8 cellular contexts compared by ENCODE assay signal in the genomic region with DNA sequence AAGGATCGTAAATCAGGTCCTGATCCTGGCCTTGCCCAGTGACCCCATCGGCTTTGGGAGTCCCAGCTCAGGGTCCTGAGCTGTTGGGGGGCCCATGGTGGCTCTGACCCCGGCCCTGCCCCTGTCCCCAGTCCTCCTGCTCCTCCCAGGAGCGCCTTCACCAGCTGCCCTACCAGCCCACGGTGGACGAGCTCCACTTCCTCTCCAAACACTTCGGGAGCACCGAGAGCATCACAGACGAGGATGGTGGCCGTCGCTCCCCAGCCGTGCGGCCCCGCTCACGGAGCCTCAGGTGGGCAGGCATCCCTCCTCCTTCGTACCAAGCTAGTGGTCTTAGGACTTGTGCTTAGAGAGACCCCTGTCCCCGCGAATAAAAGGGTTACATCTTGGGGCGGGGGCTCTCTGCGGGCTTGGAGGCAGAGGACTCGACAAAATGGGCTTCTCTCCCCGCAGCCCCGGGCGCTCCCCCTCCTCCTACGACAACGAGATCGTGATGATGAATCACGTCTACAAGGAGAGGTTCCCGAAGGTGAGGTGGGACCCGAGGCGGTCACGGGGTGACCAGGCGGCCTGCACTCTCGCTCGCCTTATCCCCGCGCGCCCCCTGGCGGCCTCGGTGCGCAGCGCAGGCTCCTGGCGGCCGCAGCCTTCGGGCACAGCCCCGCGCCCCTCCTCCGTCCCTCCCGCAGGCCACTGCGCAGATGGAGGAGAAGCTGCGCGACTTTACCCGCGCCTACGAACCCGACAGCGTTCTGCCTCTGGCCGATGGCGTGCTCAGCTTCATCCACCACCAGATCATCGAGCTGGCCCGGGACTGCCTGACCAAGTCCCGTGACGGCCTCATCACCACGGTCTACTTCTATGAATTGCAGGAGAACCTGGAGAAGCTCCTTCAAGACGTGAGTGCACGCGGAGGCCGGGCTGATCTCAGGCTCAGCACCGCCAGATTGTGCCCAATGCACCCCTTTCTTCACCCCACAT. TPM values are rescaled to one million over a fixed set of nuclear protein-coding genes. Genes with fewer than 3 reads are reported as not detected.
DNase-seq lines count a peak whose midpoint lies in the region; ATAC-seq and TF ChIP-seq lines count a peak whose summit lies in the region.

No MANE protein-coding gene starts in this region.

- H3K27me3 ChIP-seq in OCI-LY3 (ENCODE audit: low read depth, low read length) = no peaks in the 10 kb centered on the region

- H3K36me3 ChIP-seq in OCI-LY3 (replicated peaks; ENCODE audit: low read depth, low read length) (peaks cover 6% of the 10 kb centered on the region), mucosa of descending colon (ENCODE audit: low read depth) (no peaks in the 10 kb centered on the region)

- ATAC-seq in HG03565 (IDR thresholded peaks at IDR 0.05; ENCODE audit: unreplicated experiment) (peak; percentile 65), mucosa of descending colon (peak; percentile 100), HG03097 (IDR thresholded peaks at IDR 0.05; ENCODE audit: low FRiP score, unreplicated experiment) (no peak)

- no peaks in the 10 kb centered on the region for H3K79me2 ChIP-seq in OCI-LY3 (ENCODE audit: low read length)

- peaks cover 7% of the 10 kb centered on the region; the same call in 1 of the 2 replicates for H3K4me1 ChIP-seq in OCI-LY3 (ENCODE audit: low read length)
- H3K4me1 ChIP-seq in mucosa of descending colon (ENCODE audit: low read depth) = peaks cover 3% of the 10 kb centered on the region

- peak overlapping the region; percentile 85 for H3K4me2 ChIP-seq in OCI-LY3 (ENCODE audit: low read length)

- H3K9me3 ChIP-seq in OCI-LY3 (ENCODE audit: insufficient read depth, low read length) = no peaks in the 10 kb centered on the region
- no peaks in the 10 kb centered on the region for H3K9me3 ChIP-seq in mucosa of descending colon

- no peaks in the 10 kb centered on the region for H4K20me1 ChIP-seq in OCI-LY3 (ENCODE audit: insufficient read depth, low read length)

- no peak overlapping the region for H2AFZ ChIP-seq in OCI-LY3 (ENCODE audit: low read depth, low read length)

- TF ChIP-seq CTCF in OCI-LY3 (IDR thresholded peaks at IDR 0.05; ENCODE audit: low read depth, low read length) (peak; percentile 99), mucosa of descending colon (IDR thresholded peaks at IDR 0.05) (peak; percentile 98)

- H3K27ac ChIP-seq in OCI-LY3 (ENCODE audit: low read length) = no peak overlapping the region

- DNase-seq in EL (peak; percentile 82), activated T-cell treated with anti-CD3 and anti-CD28 coated beads for 1 hour (ENCODE audit: low read depth) (peak; percentile 79), epidermal melanocyte (ENCODE audit: insufficient read length, low spot score) (peak; percentile 77), mucosa of descending colon (peak; percentile 82 to 91 (median 90))
- peak; percentile 81 for DNase-seq in stimulated activated CD8-positive, alpha-beta memory T cell treated with anti-CD3 and anti-CD28 coated beads, Interleukin-4, amount 100 ng/mL, for 24 hours (ENCODE audit: low read depth)

- intact Hi-C loops in mucosa of descending colon (cut with DNase I, micrococcal nuclease) = loop anchor here in 1 of 2 donors (5.0 kb wide), 1 partner anchor 80 kb away; no protein-coding TSS in a partner anchor

- H3K4me3 ChIP-seq in OCI-LY3 (ENCODE audit: low read length) = peak overlapping the region; percentile 61
- no peak overlapping the region for H3K4me3 ChIP-seq in mucosa of descending colon

- no peak overlapping the region for H3K9ac ChIP-seq in OCI-LY3 (ENCODE audit: low read length)

RNA-seq across cellular contexts. Expression of a gene that starts 9.1 kb away (rescaled TPM):
- 1 to 10 TPM in 2 of 3 donors, under 1 TPM in 1; 0.69 to 4.1 (median 1.2) TPM for total RNA-seq in mucosa of descending colon

RNA-seq across cellular contexts. Expression of a gene that starts 13.1 kb away (rescaled TPM):
- total RNA-seq in mucosa of descending colon = 1 to 10 TPM in 1 of 3 donors, under 1 TPM in 1, not detected in 1; 0.87 to 1.7 TPM

RNA-seq across cellular contexts. Expression of a gene that starts 33.8 kb away (rescaled TPM):
- 10 to 100 TPM; 22.8 to 31.8 (median 30.3) TPM for total RNA-seq in mucosa of descending colon

RNA-seq across cellular contexts. Expression of a gene that starts 39.6 kb away (rescaled TPM):
- not detected for total RNA-seq in mucosa of descending colon

RNA-seq across cellular contexts. Expression of a gene that starts 41.1 kb away (rescaled TPM):
- total RNA-seq in mucosa of descending colon = 10 to 100 TPM in 1 of 3 donors, 1 to 10 TPM in 2; 5.5 to 12.4 (median 6.5) TPM
